14 cellular contexts compared by ENCODE assay signal in the genomic region with DNA sequence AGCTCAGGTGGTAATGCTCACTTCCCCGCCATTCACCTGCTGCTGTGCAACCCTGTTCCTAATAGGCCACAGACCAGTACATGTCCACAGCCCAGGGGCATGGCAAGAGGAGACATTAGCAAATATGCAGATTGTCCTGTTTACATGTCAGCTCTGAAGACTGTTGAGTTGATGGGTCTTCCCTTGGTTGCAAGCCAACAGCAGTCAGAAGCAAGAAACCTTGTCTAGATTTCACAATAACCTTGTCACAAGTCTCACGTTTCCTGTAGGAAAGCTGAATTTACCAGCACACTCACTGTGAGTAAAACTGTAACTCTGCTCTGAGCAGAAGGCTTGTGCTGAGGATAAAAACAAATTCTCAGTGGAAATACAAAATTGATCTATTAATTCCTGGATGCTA.
DNase-seq lines count a peak whose midpoint lies in the region; TF ChIP-seq lines count a peak whose summit lies in the region.
"Had no signal": no experiment of that assay in that cellular context is flagged by ENCODE, and none has a peak within 500 bp of the region (broad histone marks: within the 10 kb centered on the region; RNA-seq: fewer than 3 reads in every experiment).

No MANE protein-coding gene starts in this region.

- H3K9me3 Mint-ChIP-seq in activated CD4-positive, alpha-beta T cell treated with anti-CD3 and anti-CD28 coated beads, Interleukin-2, amount 10 ng/mL, durations not matched to agents 24 days and 14 days: peaks cover 6% of the 10 kb centered on the region
- no peaks in the 10 kb centered on the region for H3K9me3 Mint-ChIP-seq in HFFc6
- peaks cover 19% of the 10 kb centered on the region for H3K9me3 Mint-ChIP-seq in endodermal cell

- no peaks in the 10 kb centered on the region for H3K4me1 ChIP-seq in endodermal cell (ENCODE audit: control insufficient read depth, insufficient read depth, low read length)
- H3K4me1 ChIP-seq: right atrium auricular region, tibial nerve had no signal

- no peak overlapping the region for H3K4me3 Mint-ChIP-seq in activated CD4-positive, alpha-beta T cell treated with anti-CD3 and anti-CD28 coated beads, Interleukin-2, amount 10 ng/mL, durations not matched to agents 24 days and 14 days
- H3K4me3 Mint-ChIP-seq in HFFc6: no peak overlapping the region
- H3K4me3 Mint-ChIP-seq in endodermal cell: no peak overlapping the region

- H3K27me3 ChIP-seq in endodermal cell (ENCODE audit: control insufficient read depth, insufficient read depth, low read length, poor library complexity, severe bottlenecking): no peaks in the 10 kb centered on the region
- H3K27me3 ChIP-seq: right atrium auricular region, tibial nerve had no signal

- no peak overlapping the region for H3K9ac ChIP-seq in endodermal cell (ENCODE audit: extremely low read depth, low read length, poor library complexity, severe bottlenecking)

- H3K4me3 ChIP-seq in choroid plexus epithelial cell (ENCODE audit: low read depth, low read length): no peak overlapping the region
- H3K4me3 ChIP-seq in endodermal cell (ENCODE audit: low read length): no peak overlapping the region
- H3K4me3 ChIP-seq: right atrium auricular region, tibial nerve had no signal

- H3K27ac ChIP-seq in endodermal cell (ENCODE audit: low read depth, low read length): no peak overlapping the region
- H3K27ac ChIP-seq: right atrium auricular region, tibial nerve had no signal

- intact Hi-C loops in activated CD4-positive, alpha-beta T cell treated with anti-CD3 and anti-CD28 coated beads, Interleukin-2, amount 10 ng/mL, durations not matched to agents 24 days and 14 days (cut with micrococcal nuclease): no loop called here

- TF ChIP-seq CTCF in choroid plexus epithelial cell (conservative IDR thresholded peaks at IDR 0.05; ENCODE audit: low read depth, low read length) (no peak), HFFc6 (IDR thresholded peaks at IDR 0.05) (no peak), endodermal cell (conservative IDR thresholded peaks at IDR 0.05) (no peak)

- peaks cover 14% of the 10 kb centered on the region for H3K9me3 ChIP-seq in endodermal cell (ENCODE audit: control insufficient read depth, low read length)
- H3K9me3 ChIP-seq: right atrium auricular region, tibial nerve had no signal

- WGBS in endodermal cell (ENCODE audit: insufficient coverage in 1 of 2, insufficient read length in 1 of 2), 2 experiments: 98 to 100% methylated on average over 1 to 2 of the region's 2 CpGs

- no peak for DNase-seq in activated CD4-positive, alpha-beta T cell treated with anti-CD3 and anti-CD28 coated beads, Interleukin-2, amount 10 ng/mL, durations not matched to agents 24 days and 14 days
- no peak for DNase-seq in activated CD4-positive, alpha-beta T cell treated with anti-CD3 and anti-CD28 coated beads for 1 hour
- DNase-seq in NOMO-1 (lab: John Stamatoyannopoulos, UW; ENCODE audit: unreplicated experiment in 2 of 2) (peak; percentile 60 to 88), choroid plexus epithelial cell (ENCODE audit: low read depth) (peak; percentile 22), NCI-H69 (lab: John Stamatoyannopoulos, UW) (no peak), HFFc6 (no peak), AG08396 (ENCODE audit: low spot score) (no peak), endodermal cell (no peak)
- DNase-seq: mammary epithelial cell; NCI-H2029; SHP77 treated with DMSO at 0.1 percent for 48 hours; stimulated activated CD4-positive, alpha-beta T cell treated with anti-CD3 and anti-CD28 coated beads, Interleukin-2, amount 100 ng/mL, for 48 hours had no signal

- no peaks in the 10 kb centered on the region for H3K27me3 Mint-ChIP-seq in activated CD4-positive, alpha-beta T cell treated with anti-CD3 and anti-CD28 coated beads, Interleukin-2, amount 10 ng/mL, durations not matched to agents 24 days and 14 days
- H3K27me3 Mint-ChIP-seq in HFFc6 (ENCODE audit: insufficient read depth) (no peaks in the 10 kb centered on the region), endodermal cell (ENCODE audit: insufficient read depth) (peaks cover 3% of the 10 kb centered on the region)

- H3K36me3 Mint-ChIP-seq in activated CD4-positive, alpha-beta T cell treated with anti-CD3 and anti-CD28 coated beads, Interleukin-2, amount 10 ng/mL, durations not matched to agents 24 days and 14 days (ENCODE audit: low read depth): no peaks in the 10 kb centered on the region
- no peaks in the 10 kb centered on the region; the same call in 1 of the 2 replicates for H3K36me3 Mint-ChIP-seq in HFFc6 (ENCODE audit: low read depth)
- no peaks in the 10 kb centered on the region for H3K36me3 Mint-ChIP-seq in endodermal cell (ENCODE audit: low read depth)

- H3K36me3 ChIP-seq in endodermal cell (ENCODE audit: control insufficient read depth, insufficient read depth, low read length): no peaks in the 10 kb centered on the region
- H3K36me3 ChIP-seq: right atrium auricular region, tibial nerve had no signal

- peak overlapping the region; percentile 58 for H3K27ac Mint-ChIP-seq in activated CD4-positive, alpha-beta T cell treated with anti-CD3 and anti-CD28 coated beads, Interleukin-2, amount 10 ng/mL, durations not matched to agents 24 days and 14 days
- no peak overlapping the region for H3K27ac Mint-ChIP-seq in HFFc6
- H3K27ac Mint-ChIP-seq in endodermal cell: no peak overlapping the region

- peaks cover 6% of the 10 kb centered on the region for H3K4me1 Mint-ChIP-seq in activated CD4-positive, alpha-beta T cell treated with anti-CD3 and anti-CD28 coated beads, Interleukin-2, amount 10 ng/mL, durations not matched to agents 24 days and 14 days
- H3K4me1 Mint-ChIP-seq in HFFc6 (ENCODE audit: low read depth) (peaks cover 28% of the 10 kb centered on the region), endodermal cell (peaks cover 3% of the 10 kb centered on the region)

Comparison
In these comparisons a context has a peak if more than half of its experiments do, and no peak if none do; other contexts are left out.
1. DNase-seq: peak in NOMO-1 (2 of 2) and choroid plexus epithelial cell (single experiment); none in activated CD4-positive, alpha-beta T cell treated with anti-CD3 and anti-CD28 coated beads, Interleukin-2, amount 10 ng/mL, durations not matched to agents 24 days and 14 days (single experiment), activated CD4-positive, alpha-beta T cell treated with anti-CD3 and anti-CD28 coated beads for 1 hour (single experiment), NCI-H69 (single experiment), HFFc6 (single experiment), AG08396 (single experiment) and endodermal cell (single experiment).